Comparison of ENCODE assay signal across 8 cellular contexts in the genomic region with DNA sequence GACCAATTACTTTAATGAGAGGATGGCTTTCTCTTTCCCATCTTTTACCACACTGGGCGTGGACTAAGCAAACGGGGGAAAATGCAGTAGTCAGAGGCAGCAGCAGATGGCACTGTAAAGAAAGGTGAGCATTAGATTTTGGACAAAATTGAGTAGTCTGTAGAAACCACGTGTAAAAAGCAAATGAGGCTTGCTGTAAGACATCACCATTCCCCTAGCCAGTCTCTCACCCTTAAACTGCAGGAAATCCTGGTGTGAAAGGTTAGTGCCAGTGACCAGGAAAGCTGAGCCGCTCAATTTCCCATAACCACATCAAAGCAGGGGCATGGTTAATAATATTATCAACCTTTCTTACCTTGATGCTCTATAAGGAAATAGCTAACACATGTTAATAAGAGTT. TPM values are rescaled to one million over a fixed set of nuclear protein-coding genes. Genes with fewer than 3 reads are reported as not detected.
DNase-seq lines count a peak whose midpoint lies in the region; ATAC-seq and TF ChIP-seq lines count a peak whose summit lies in the region.
"Had no signal": no experiment of that assay in that cellular context is flagged by ENCODE, and none has a peak within 500 bp of the region (broad histone marks: within the 10 kb centered on the region; RNA-seq: fewer than 3 reads in every experiment).

No MANE protein-coding gene starts in this region.

- no peak overlapping the region for H3K4me3 ChIP-seq in GM06990 (replicated peaks; ENCODE audit: low read depth, low read length)
- no peak overlapping the region for H3K4me3 ChIP-seq in neural cell (ENCODE audit: low read length)
- H3K4me3 ChIP-seq: SK-N-MC had no signal

- TF ChIP-seq EP300 in neural cell (conservative IDR thresholded peaks at IDR 0.05; ENCODE audit: poor library complexity, severe bottlenecking) = no peak

- H3K27me3 Mint-ChIP-seq in chondrocyte (ENCODE audit: low read depth) = peaks cover 36% of the 10 kb centered on the region

- DNase-seq in GM06990 (ENCODE audit: extremely low read depth, insufficient read length) = no peak
- DNase-seq in NAMALWA (ENCODE audit: low spot score) = peak; percentile 13
- DNase-seq in chondrocyte (ENCODE audit: low spot score) = no peak
- DNase-seq in amniotic stem cell (lab: John Stamatoyannopoulos, UW) = no peak

- ATAC-seq in GM21423 (IDR thresholded peaks at IDR 0.05; ENCODE audit: unreplicated experiment) (no peak), HG03175 (IDR thresholded peaks at IDR 0.05; ENCODE audit: unreplicated experiment) (no peak)

- no peak overlapping the region for H3K27ac ChIP-seq in neural cell (ENCODE audit: low read length)
- H3K27ac ChIP-seq: SK-N-MC had no signal

- H3K36me3 Mint-ChIP-seq in chondrocyte (ENCODE audit: low read depth) = no peaks in the 10 kb centered on the region

- H3K36me3 ChIP-seq in GM06990 (ENCODE audit: control insufficient read depth, insufficient read depth, low read length) = no peaks in the 10 kb centered on the region
- H3K36me3 ChIP-seq in neural cell (ENCODE audit: insufficient read depth, low read length) = no peaks in the 10 kb centered on the region

- no peaks in the 10 kb centered on the region for H3K79me2 ChIP-seq in neural cell (replicated peaks; ENCODE audit: insufficient read depth, low read length)

- H3K4me3 Mint-ChIP-seq in chondrocyte (ENCODE audit: unreplicated experiment) = no peak overlapping the region

- H3K9me2 ChIP-seq in neural cell (ENCODE audit: insufficient read depth, low read length) = no peaks in the 10 kb centered on the region

- no peak overlapping the region for H3K9ac ChIP-seq in neural cell (ENCODE audit: low read length)

- no peaks in the 10 kb centered on the region for H3K9me3 ChIP-seq in neural cell (ENCODE audit: low read length)

- H3F3A ChIP-seq in neural cell (ENCODE audit: insufficient read depth, low read length, poor library complexity, severe bottlenecking) = no peaks in the 10 kb centered on the region

- peaks cover 4% of the 10 kb centered on the region for H3K9me3 Mint-ChIP-seq in chondrocyte (ENCODE audit: low read depth)

- TF ChIP-seq RAD21 in neural cell (conservative IDR thresholded peaks at IDR 0.05) = peak; percentile 45

- no peaks in the 10 kb centered on the region for H3K27me3 ChIP-seq in GM06990 (replicated peaks; ENCODE audit: control insufficient read depth, insufficient read depth, low read length)
- H3K27me3 ChIP-seq in neural cell (ENCODE audit: insufficient read depth, low read depth, low read length) = no peaks in the 10 kb centered on the region

- H3K27ac Mint-ChIP-seq in chondrocyte (ENCODE audit: unreplicated experiment) = no peak overlapping the region

- H2AFZ ChIP-seq in neural cell (ENCODE audit: low read depth, low read length) = no peak overlapping the region

- H3K4me1 Mint-ChIP-seq in chondrocyte (ENCODE audit: low read depth) = no peaks in the 10 kb centered on the region

- H4K20me1 ChIP-seq in neural cell (ENCODE audit: insufficient read depth) = no peaks in the 10 kb centered on the region

- TF ChIP-seq CTCF in GM06990 (IDR thresholded peaks at IDR 0.05; ENCODE audit: insufficient read depth, low read length, poor library complexity, severe bottlenecking) (peak; percentile 36), chondrocyte (IDR thresholded peaks at IDR 0.05) (peak; percentile 82), neural cell (IDR thresholded peaks at IDR 0.05; ENCODE audit: poor library complexity, severe bottlenecking) (peak; percentile 44)

- no peak overlapping the region for H3K4me2 ChIP-seq in neural cell (ENCODE audit: low read length)

TF ChIP-seq in neural cell, 6 proteins besides CTCF, POLR2A, EP300 and RAD21:
- TF ChIP-seq TAF1 (IDR thresholded peaks at IDR 0.05; ENCODE audit: low read depth) (no peak), SMC3 (conservative IDR thresholded peaks at IDR 0.05; ENCODE audit: poor library complexity) (peak; percentile 54)

RNA-seq across cellular contexts. Expression of gene SPATA31C2, which starts 31.8 kb away (rescaled TPM):
- total RNA-seq in chondrocyte = not detected in 3 replicates
- not detected in 2 replicates for polyA plus RNA-seq in neural cell
- polyA minus RNA-seq in neural cell = not detected in 2 replicates
